ENCODE assay signal across 16 cellular contexts in genomic region chr4:171966356-171966755, GRCh38.
A peak's percentile ranks its signal among the peaks of the same experiment; 100 is the strongest.
DNase-seq lines count a peak whose midpoint lies in the region; ATAC-seq and TF ChIP-seq lines count a peak whose summit lies in the region.
"Had no signal": no experiment of that assay in that cellular context is flagged by ENCODE, and none has a peak within 500 bp of the region (broad histone marks: within the 10 kb centered on the region; RNA-seq: fewer than 3 reads in every experiment).

No MANE protein-coding gene starts in this region.

- no TSS peak for BruUV-seq in Caco-2 (replicated peaks; lab: Mats Ljungman, UMichigan)

- CTCF ChIA-PET in Caco-2 (lab: Charles Lee), result no interaction called here
- CTCF ChIA-PET in WTC11 (lab: Charles Lee), result no interaction called here

- H3K4me3 ChIP-seq in Caco-2 (ENCODE audit: low read depth, low read length), result no peak overlapping the region
- H3K4me3 ChIP-seq: BLaER1, GM23248, HAP-1 had no signal

- ATAC-seq in WTC11 (peak; percentile 71), HG03571 (IDR thresholded peaks at IDR 0.05; ENCODE audit: unreplicated experiment) (no peak), HG03095 (IDR thresholded peaks at IDR 0.05; ENCODE audit: unreplicated experiment) (no peak)
- ATAC-seq: CD8-positive, alpha-beta T cell had no signal

- H3K27me3 ChIP-seq in Caco-2 (replicated peaks; ENCODE audit: control insufficient read depth, insufficient read depth, low read length), result no peaks in the 10 kb centered on the region
- H3K27me3 ChIP-seq: BLaER1 had no signal

- H3K27me3 Mint-ChIP-seq in Caco-2 (ENCODE audit: insufficient read depth, unreplicated experiment), result no peaks in the 10 kb centered on the region
- no peaks in the 10 kb centered on the region for H3K27me3 Mint-ChIP-seq in WTC11 (ENCODE audit: low read depth)
- H3K27me3 Mint-ChIP-seq: B cell; CD4-positive, CD25-positive, alpha-beta regulatory T cell had no signal

- intact Hi-C loops in Caco-2 (cut with micrococcal nuclease; ENCODE audit: unreplicated experiment), result no loop called here

- no peaks in the 10 kb centered on the region for H3K9me3 Mint-ChIP-seq in Caco-2 (ENCODE audit: unreplicated experiment)
- peaks cover 10% of the 10 kb centered on the region for H3K9me3 Mint-ChIP-seq in WTC11

- H3K36me3 Mint-ChIP-seq in Caco-2 (ENCODE audit: insufficient read depth, unreplicated experiment), result no peaks in the 10 kb centered on the region
- H3K36me3 Mint-ChIP-seq in WTC11, result no peaks in the 10 kb centered on the region
- H3K36me3 Mint-ChIP-seq: CD4-positive, CD25-positive, alpha-beta regulatory T cell; CD8-positive, alpha-beta T cell had no signal

- peaks cover 16% of the 10 kb centered on the region for H3K4me1 Mint-ChIP-seq in Caco-2 (ENCODE audit: low read depth, unreplicated experiment)
- peaks cover 8% of the 10 kb centered on the region for H3K4me1 Mint-ChIP-seq in WTC11
- H3K4me1 Mint-ChIP-seq: B cell; CD4-positive, CD25-positive, alpha-beta regulatory T cell had no signal

- peak overlapping the region; percentile 52 for H3K27ac Mint-ChIP-seq in Caco-2 (ENCODE audit: unreplicated experiment)
- no peak overlapping the region for H3K27ac Mint-ChIP-seq in WTC11
- H3K27ac Mint-ChIP-seq: B cell; CD4-positive, CD25-positive, alpha-beta regulatory T cell; CD8-positive, alpha-beta T cell; HFFc6 had no signal

- peaks cover 8% of the 10 kb centered on the region; the same call in 1 of the 2 replicates for H3K4me1 ChIP-seq in Caco-2
- H3K4me1 ChIP-seq: BLaER1, HAP-1 had no signal

- POLR2A ChIA-PET in Caco-2 (lab: Charles Lee), result no interaction called here
- POLR2A ChIA-PET in WTC11 (lab: Charles Lee), result interaction anchor here (0.6 kb wide), 1 partner anchor 734 kb away, joined by 3 read pairs; no protein-coding TSS in a partner anchor

- TF ChIP-seq CTCF in Caco-2 (IDR thresholded peaks at IDR 0.05; ENCODE audit: insufficient read depth in 1 of 2, low read depth in 1 of 2, low read length in 1 of 2, severe bottlenecking in 1 of 2, unreplicated experiment in 1 of 2), result no peak
- no peak for TF ChIP-seq CTCF in WTC11 (IDR thresholded peaks at IDR 0.05)

- peak in 1 of 2 experiments; percentile 4 for DNase-seq in Caco-2
- DNase-seq in WTC11 (ENCODE audit: low spot score), result no peak
- peak; percentile 73 for DNase-seq in islet precursor cell
- no peak for DNase-seq in stimulated activated CD4-positive, alpha-beta T cell treated with anti-CD3 and anti-CD28 coated beads, Interleukin-1b, Interleukin-23, amount 100 ng/mL, for 48 hours
- DNase-seq: CD4-positive, CD25-positive, alpha-beta regulatory T cell; CD8-positive, alpha-beta T cell; DMS 273 treated with DMSO at 0.1 percent for 48 hours; DMS79; GF-D8; GM23248; HFFc6 had no signal

- H3K4me3 Mint-ChIP-seq in Caco-2 (ENCODE audit: unreplicated experiment), result no peak overlapping the region
- H3K4me3 Mint-ChIP-seq in WTC11, result no peak overlapping the region
- H3K4me3 Mint-ChIP-seq: B cell; CD4-positive, CD25-positive, alpha-beta regulatory T cell; CD8-positive, alpha-beta T cell; HFFc6 had no signal

- H3K36me3 ChIP-seq in Caco-2 (ENCODE audit: control insufficient read depth, insufficient read depth, low read length), result no peaks in the 10 kb centered on the region
- H3K36me3 ChIP-seq: BLaER1, HAP-1 had no signal

- no peaks in the 10 kb centered on the region for H3K9me3 ChIP-seq in Caco-2
- H3K9me3 ChIP-seq: BLaER1, HAP-1 had no signal

TF ChIP-seq in WTC11, 78 proteins besides CTCF, POLR2A, EP300 and RAD21:
- no peak for TF ChIP-seq TP53 (CRISPR knock-in tag; IDR thresholded peaks at IDR 0.05)
- TF ChIP-seq, protein P1, sequence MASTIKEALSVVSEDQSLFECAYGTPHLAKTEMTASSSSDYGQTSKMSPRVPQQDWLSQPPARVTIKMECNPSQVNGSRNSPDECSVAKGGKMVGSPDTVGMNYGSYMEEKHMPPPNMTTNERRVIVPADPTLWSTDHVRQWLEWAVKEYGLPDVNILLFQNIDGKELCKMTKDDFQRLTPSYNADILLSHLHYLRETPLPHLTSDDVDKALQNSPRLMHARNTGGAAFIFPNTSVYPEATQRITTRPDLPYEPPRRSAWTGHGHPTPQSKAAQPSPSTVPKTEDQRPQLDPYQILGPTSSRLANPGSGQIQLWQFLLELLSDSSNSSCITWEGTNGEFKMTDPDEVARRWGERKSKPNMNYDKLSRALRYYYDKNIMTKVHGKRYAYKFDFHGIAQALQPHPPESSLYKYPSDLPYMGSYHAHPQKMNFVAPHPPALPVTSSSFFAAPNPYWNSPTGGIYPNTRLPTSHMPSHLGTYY (CRISPR knock-in tag; IDR thresholded peaks at IDR 0.05), result no peak
- TF ChIP-seq ZNF317 (CRISPR knock-in tag; IDR thresholded peaks at IDR 0.05; ENCODE audit: borderline replicate concordance, low read depth), result no peak
- no peak for TF ChIP-seq ZNF263 (CRISPR knock-in tag; IDR thresholded peaks at IDR 0.05; ENCODE audit: low read depth)
- no peak for TF ChIP-seq KAT7 (CRISPR knock-in tag; IDR thresholded peaks at IDR 0.05; ENCODE audit: borderline replicate concordance)
- no peak for TF ChIP-seq ATF6 (CRISPR knock-in tag; IDR thresholded peaks at IDR 0.05)
- no peak for TF ChIP-seq EMX1 (CRISPR knock-in tag; IDR thresholded peaks at IDR 0.05)
- TF ChIP-seq CBFB (CRISPR knock-in tag; IDR thresholded peaks at IDR 0.05; ENCODE audit: low read depth), result no peak
- TF ChIP-seq, protein P2, sequence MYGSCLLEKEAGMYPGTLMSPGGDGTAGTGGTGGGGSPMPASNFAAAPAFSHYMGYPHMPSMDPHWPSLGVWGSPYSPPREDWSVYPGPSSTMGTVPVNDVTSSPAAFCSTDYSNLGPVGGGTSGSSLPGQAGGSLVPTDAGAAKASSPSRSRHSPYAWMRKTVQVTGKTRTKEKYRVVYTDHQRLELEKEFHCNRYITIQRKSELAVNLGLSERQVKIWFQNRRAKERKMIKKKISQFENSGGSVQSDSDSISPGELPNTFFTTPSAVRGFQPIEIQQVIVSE (CRISPR knock-in tag; IDR thresholded peaks at IDR 0.05; ENCODE audit: borderline replicate concordance), result no peak
- TF ChIP-seq NR1H2 (CRISPR knock-in tag; IDR thresholded peaks at IDR 0.05), result no peak
- TF ChIP-seq, protein P3, sequence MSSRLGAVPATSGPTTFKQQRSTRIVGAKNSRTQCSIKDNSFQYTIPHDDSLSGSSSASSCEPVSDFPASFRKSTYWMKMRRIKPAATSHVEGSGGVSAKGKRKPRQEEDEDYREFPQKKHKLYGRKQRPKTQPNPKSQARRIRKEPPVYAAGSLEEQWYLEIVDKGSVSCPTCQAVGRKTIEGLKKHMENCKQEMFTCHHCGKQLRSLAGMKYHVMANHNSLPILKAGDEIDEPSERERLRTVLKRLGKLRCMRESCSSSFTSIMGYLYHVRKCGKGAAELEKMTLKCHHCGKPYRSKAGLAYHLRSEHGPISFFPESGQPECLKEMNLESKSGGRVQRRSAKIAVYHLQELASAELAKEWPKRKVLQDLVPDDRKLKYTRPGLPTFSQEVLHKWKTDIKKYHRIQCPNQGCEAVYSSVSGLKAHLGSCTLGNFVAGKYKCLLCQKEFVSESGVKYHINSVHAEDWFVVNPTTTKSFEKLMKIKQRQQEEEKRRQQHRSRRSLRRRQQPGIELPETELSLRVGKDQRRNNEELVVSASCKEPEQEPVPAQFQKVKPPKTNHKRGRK (CRISPR knock-in tag; IDR thresholded peaks at IDR 0.05; ENCODE audit: borderline replicate concordance), result no peak
TF ChIP-seq in WTC11: peak in this region for 0.
